ENCODE assay signal across 22 cellular contexts in genomic region chr5:6676702-6677101, GRCh38. TPM values are rescaled to one million over a fixed set of nuclear protein-coding genes. Genes with fewer than 3 reads are reported as not detected.
DNase-seq lines count a peak whose midpoint lies in the region; ATAC-seq and TF ChIP-seq lines count a peak whose summit lies in the region.
"Had no signal": no experiment of that assay in that cellular context is flagged by ENCODE, and none has a peak within 500 bp of the region (broad histone marks: within the 10 kb centered on the region; RNA-seq: fewer than 3 reads in every experiment).

No MANE protein-coding gene starts in this region.

- H3K9me3 ChIP-seq in RWPE2 (ENCODE audit: severe bottlenecking), result no peaks in the 10 kb centered on the region
- H3K9me3 ChIP-seq in colonic mucosa, result no peaks in the 10 kb centered on the region
- H3K9me3 ChIP-seq: esophagus squamous epithelium had no signal

- no peaks in the 10 kb centered on the region for H3K9me3 Mint-ChIP-seq in activated T-cell treated with anti-CD3 and anti-CD28 coated beads, Interleukin-2, amount 50 U/mL, for 24 hours
- H3K9me3 Mint-ChIP-seq: central memory CD8-positive, alpha-beta T cell had no signal

- peaks cover 14% of the 10 kb centered on the region for H3K27me3 Mint-ChIP-seq in activated T-cell treated with anti-CD3 and anti-CD28 coated beads, Interleukin-2, amount 50 U/mL, for 24 hours
- H3K27me3 Mint-ChIP-seq: central memory CD8-positive, alpha-beta T cell had no signal

- H3K27ac ChIP-seq in RWPE2 (ENCODE audit: poor library complexity, severe bottlenecking) (no peak overlapping the region), colonic mucosa (no peak overlapping the region)
- H3K27ac ChIP-seq: esophagus squamous epithelium, SK-N-MC had no signal

- H3K4me1 Mint-ChIP-seq in activated T-cell treated with anti-CD3 and anti-CD28 coated beads, Interleukin-2, amount 50 U/mL, for 24 hours (ENCODE audit: low read depth), result no peaks in the 10 kb centered on the region
- H3K4me1 Mint-ChIP-seq: central memory CD8-positive, alpha-beta T cell had no signal

- H3K4me3 ChIP-seq in RWPE2 (ENCODE audit: severe bottlenecking) (no peak overlapping the region), colonic mucosa (no peak overlapping the region)
- H3K4me3 ChIP-seq: esophagus squamous epithelium, SK-N-MC had no signal

- DNase-seq in A172 (ENCODE audit: low spot score), result peak; percentile 47
- DNase-seq in HCEC 1CT, result peak; percentile 55
- no peak for DNase-seq in RWPE2 (ENCODE audit: low spot score)
- DNase-seq in hepatic stellate cell (ENCODE audit: low spot score), result peak; percentile 16
- no peak for DNase-seq in activated T-cell treated with anti-CD3 and anti-CD28 coated beads, Interleukin-2, amount 50 U/mL, for 24 hours
- no peak for DNase-seq in NCI-H2029 treated with DMSO at 0.1 percent for 48 hours (lab: John Stamatoyannopoulos, UW)
- no peak for DNase-seq in colonic mucosa
- DNase-seq in GDM1 (lab: John Stamatoyannopoulos, UW), result no peak
- DNase-seq: ACHN; activated naive CD4-positive, alpha-beta T cell treated with anti-CD3 and anti-CD28 coated beads, Interleukin-2, amount 50 U/mL, for 16 hours; activated T-cell treated with anti-CD3 and anti-CD28 coated beads, Interleukin-2, amount 50 U/mL, for 48 hours; aorta; C1 segment of cervical spinal cord; esophagus squamous epithelium; GOT3; Karpas-422; NCI-H1417; NCI-H510A; occipital lobe had no signal

- no peaks in the 10 kb centered on the region for H3K36me3 Mint-ChIP-seq in activated T-cell treated with anti-CD3 and anti-CD28 coated beads, Interleukin-2, amount 50 U/mL, for 24 hours (ENCODE audit: low read depth)

- intact Hi-C loops in colonic mucosa (cut with DNase I), result no loop called here

- peak; percentile 80 for ATAC-seq in RWPE2 (ENCODE audit: low read depth)
- ATAC-seq: Panc1 had no signal

- no peaks in the 10 kb centered on the region for H3K36me3 ChIP-seq in RWPE2 (ENCODE audit: low read depth)
- no peaks in the 10 kb centered on the region for H3K36me3 ChIP-seq in colonic mucosa

- H3K4me3 Mint-ChIP-seq in activated T-cell treated with anti-CD3 and anti-CD28 coated beads, Interleukin-2, amount 50 U/mL, for 24 hours, result no peak overlapping the region
- H3K4me3 Mint-ChIP-seq: central memory CD8-positive, alpha-beta T cell had no signal

- H3K4me1 ChIP-seq in RWPE2 (ENCODE audit: insufficient read depth, poor library complexity, severe bottlenecking) (no peaks in the 10 kb centered on the region), colonic mucosa (no peaks in the 10 kb centered on the region)
- H3K4me1 ChIP-seq: esophagus squamous epithelium had no signal

- no peak overlapping the region for H3K27ac Mint-ChIP-seq in activated T-cell treated with anti-CD3 and anti-CD28 coated beads, Interleukin-2, amount 50 U/mL, for 24 hours

- no peak overlapping the region for H3K9ac ChIP-seq in colonic mucosa (ENCODE audit: low read depth in 2 of 2, low read length in 2 of 2)

- H3K27me3 ChIP-seq in RWPE2 (ENCODE audit: insufficient read depth, poor library complexity, severe bottlenecking), result no peaks in the 10 kb centered on the region
- H3K27me3 ChIP-seq in colonic mucosa, result no peaks in the 10 kb centered on the region
- H3K27me3 ChIP-seq: esophagus squamous epithelium had no signal

- TF ChIP-seq CTCF in RWPE2 (IDR thresholded peaks at IDR 0.05; ENCODE audit: poor library complexity, severe bottlenecking), result no peak
- no peak for TF ChIP-seq CTCF in colonic mucosa (IDR thresholded peaks at IDR 0.05)

RNA-seq across cellular contexts. Expression of gene TENT4A, which starts 36.5 kb away (rescaled TPM):
- 7.6 and 7.8 TPM in 2 replicates for total RNA-seq in A172 (2014; rRNA removed; shearing (Covaris generic))
- 10 to 100 TPM; 17.1 to 21.9 TPM for total RNA-seq in colonic mucosa

RNA-seq across cellular contexts. Expression of gene SRD5A1, which starts 43.5 kb away (rescaled TPM):
- 51.3 and 62.8 TPM in 2 replicates for total RNA-seq in A172 (2014; rRNA removed; shearing (Covaris generic))
- 10 to 100 TPM; 15.9 to 17.4 TPM for total RNA-seq in colonic mucosa

RNA-seq across cellular contexts. Expression of gene NSUN2, which starts 43.9 kb away (rescaled TPM):
- 78.1 and 95.3 TPM in 2 replicates for total RNA-seq in A172 (2014; rRNA removed; shearing (Covaris generic))
- total RNA-seq in colonic mucosa, result 10 to 100 TPM; 46.9 to 69.9 TPM

Comparison
In these comparisons a context has a peak if more than half of its experiments do, and no peak if none do; other contexts are left out.
1. DNase-seq: peak in A172 (single experiment), HCEC 1CT (single experiment) and hepatic stellate cell (single experiment); none in RWPE2 (single experiment), activated T-cell treated with anti-CD3 and anti-CD28 coated beads, Interleukin-2, amount 50 U/mL, for 24 hours (single experiment), NCI-H2029 treated with DMSO at 0.1 percent for 48 hours (single experiment), colonic mucosa (single experiment) and GDM1 (single experiment).